9 cellular contexts compared by ENCODE assay signal in genomic region chr3:126678691-126679317, GRCh38. TPM values are rescaled to one million over a fixed set of nuclear protein-coding genes. Genes with fewer than 3 reads are reported as not detected.
A peak's percentile ranks its signal among the peaks of the same experiment; 100 is the strongest.
DNase-seq lines count a peak whose midpoint lies in the region; ATAC-seq and TF ChIP-seq lines count a peak whose summit lies in the region.
"Had no signal": no experiment of that assay in that cellular context is flagged by ENCODE, and none has a peak within 500 bp of the region (broad histone marks: within the 10 kb centered on the region; RNA-seq: fewer than 3 reads in every experiment).

No MANE protein-coding gene starts in this region.

- intact Hi-C loops in colonic mucosa (cut with DNase I) (loop anchor here (10.0 kb wide), 2 partner anchors 496 to 866 kb away; no protein-coding TSS in a partner anchor), esophagus muscularis mucosa (cut with DNase I) (loop anchor here (2.0 to 10.0 kb wide), 3 partner anchors 306 to 868 kb away; partner anchors contain the start of gene PLXNA1)

- no peaks in the 10 kb centered on the region for H3K4me1 ChIP-seq in colonic mucosa
- peaks cover 5 to 9% (median 7%) of the 10 kb centered on the region in 4 donors for H3K4me1 ChIP-seq in esophagus muscularis mucosa

- no peak overlapping the region for H3K27ac ChIP-seq in colonic mucosa
- H3K27ac ChIP-seq in esophagus muscularis mucosa (replicated peaks in 1 of 4) = no peak overlapping the region
- H3K27ac ChIP-seq: 22Rv1 had no signal

- peak; percentile 17 for DNase-seq in DMS153 (lab: John Stamatoyannopoulos, UW)
- DNase-seq in DMS153 treated with DMSO at 0.1 percent for 48 hours (lab: John Stamatoyannopoulos, UW; ENCODE audit: unreplicated experiment) = no peak
- DNase-seq in NCI-H146 treated with DMSO at 0.1 percent for 48 hours (lab: John Stamatoyannopoulos, UW; ENCODE audit: unreplicated experiment) = peak; percentile 61
- DNase-seq in colonic mucosa = peak; percentile 18
- no peak for DNase-seq in omental fat pad (ENCODE audit: low spot score)
- DNase-seq in C1 segment of cervical spinal cord (lab: John Stamatoyannopoulos, UW) = no peak
- DNase-seq in esophagus muscularis mucosa (ENCODE audit: extremely low spot score) = no peak
- DNase-seq in HuH-7.5 (ENCODE audit: low spot score) = no peak

- TF ChIP-seq EP300 in esophagus muscularis mucosa (IDR thresholded peaks at IDR 0.05) = no peak

- H3K4me3 ChIP-seq in colonic mucosa (no peak overlapping the region), esophagus muscularis mucosa (peak overlapping the region in 1 of 4 donors; percentile 6)

- TF ChIP-seq POLR2A in esophagus muscularis mucosa (IDR thresholded peaks at IDR 0.05; ENCODE audit: low read depth) = no peak

- peak; percentile 15 for ATAC-seq in omental fat pad (ENCODE audit: low FRiP score)

- TF ChIP-seq CTCF in colonic mucosa (IDR thresholded peaks at IDR 0.05) (no peak), omental fat pad (IDR thresholded peaks at IDR 0.05) (no peak), esophagus muscularis mucosa (IDR thresholded peaks at IDR 0.05) (no peak)

- H3K9ac ChIP-seq in colonic mucosa (ENCODE audit: low read depth in 2 of 2, low read length in 2 of 2) = peak overlapping the region in 1 of 2 donors; percentile 43

- H3K9me3 ChIP-seq in colonic mucosa (no peaks in the 10 kb centered on the region), esophagus muscularis mucosa (peaks cover 0 to 7% (median 3%) of the 10 kb centered on the region in 4 donors)

- H3K36me3 ChIP-seq in colonic mucosa (no peaks in the 10 kb centered on the region), esophagus muscularis mucosa (no peaks in the 10 kb centered on the region)

- H3K27me3 ChIP-seq in colonic mucosa (no peaks in the 10 kb centered on the region), esophagus muscularis mucosa (peaks cover 0 to 15% (median 0%) of the 10 kb centered on the region in 4 donors)

- WGBS in esophagus muscularis mucosa = 43% methylated on average over 28 of the region's 31 CpGs

RNA-seq across cellular contexts. Expression of gene TXNRD3, which starts 23.9 kb away (rescaled TPM):
- total RNA-seq in colonic mucosa (1 to 10 TPM; 3.6 to 7.5 TPM), omental fat pad (10 to 100 TPM in 1 of 4 donors, 1 to 10 TPM in 3; 6.4 to 12.5 (median 8.3) TPM), esophagus muscularis mucosa (10 to 100 TPM; 12.8 to 23.7 (median 18.7) TPM)

RNA-seq across cellular contexts. Expression of gene CHCHD6, which starts 25.2 kb away (rescaled TPM):
- total RNA-seq in colonic mucosa (10 to 100 TPM in 1 of 2 donors, 1 to 10 TPM in 1; 9.3 to 13.2 TPM), omental fat pad (10 to 100 TPM in 2 of 4 donors, 1 to 10 TPM in 2; 7.5 to 19.7 (median 11.5) TPM), esophagus muscularis mucosa (10 to 100 TPM; 10.3 to 13.4 (median 12.1) TPM)

Comparison
In these comparisons a context has a peak if more than half of its experiments do, and no peak if none do; other contexts are left out.
1. DNase-seq: peak in DMS153 (single experiment), NCI-H146 treated with DMSO at 0.1 percent for 48 hours (single experiment) and colonic mucosa (single experiment); none in DMS153 treated with DMSO at 0.1 percent for 48 hours (single experiment), omental fat pad (single experiment), C1 segment of cervical spinal cord (0 of 14), esophagus muscularis mucosa (single experiment) and HuH-7.5 (single experiment).